Comparison of ENCODE assay signal across 1 cellular context in the genomic region with DNA sequence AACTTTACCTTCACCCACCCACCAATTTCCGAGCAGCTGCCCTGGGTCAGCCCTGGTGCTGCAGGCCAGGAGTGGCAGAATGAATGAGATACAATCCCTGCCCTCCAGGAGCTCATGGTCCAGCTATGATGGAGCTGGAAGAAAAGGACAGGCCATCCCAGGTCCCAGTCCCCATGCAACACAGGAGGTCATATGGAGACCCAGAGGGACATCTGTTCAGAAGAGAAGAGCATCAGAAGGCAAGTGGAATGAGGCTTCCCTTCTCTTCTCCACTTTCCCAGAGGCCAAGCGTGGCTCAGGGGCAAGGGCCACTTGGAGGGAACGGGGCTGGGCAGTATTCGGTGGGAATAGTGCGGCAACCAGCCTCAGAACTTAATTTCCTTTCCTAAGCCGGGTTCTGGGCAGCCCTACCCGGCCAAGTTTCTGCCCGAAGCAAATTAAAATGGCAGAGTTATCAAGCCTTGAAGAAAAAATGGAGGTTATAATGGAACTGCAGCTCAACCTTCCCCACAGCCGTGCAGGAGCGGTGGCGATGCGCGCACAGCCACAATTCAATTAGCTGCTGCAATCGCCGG.
TF ChIP-seq lines count a peak whose summit lies in the region.

No MANE protein-coding gene starts in this region.

TF ChIP-seq in H1, 55 proteins besides CTCF, POLR2A, EP300 and RAD21:
- TF ChIP-seq RBBP5 (IDR thresholded peaks at IDR 0.05; ENCODE audit: borderline replicate concordance, low read depth, low read length): no peak
- no peak for TF ChIP-seq SIX5 (IDR thresholded peaks at IDR 0.05; ENCODE audit: low read depth, low read length)
- TF ChIP-seq RXRA (IDR thresholded peaks at IDR 0.05; ENCODE audit: insufficient read depth, low read depth, low read length): no peak
- TF ChIP-seq JUN (IDR thresholded peaks at IDR 0.05; ENCODE audit: low read depth, low read length): no peak
- TF ChIP-seq JUND (IDR thresholded peaks at IDR 0.05; ENCODE audit: low read length): no peak
- no peak for TF ChIP-seq POLR2AphosphoS5 (IDR thresholded peaks at IDR 0.05; ENCODE audit: low read depth, low read length)
- no peak for TF ChIP-seq SAP30 (IDR thresholded peaks at IDR 0.05; ENCODE audit: insufficient read depth, insufficient replicate concordance, low read length)
- no peak for TF ChIP-seq BACH1 (IDR thresholded peaks at IDR 0.05; ENCODE audit: low read length)
- TF ChIP-seq HDAC6 (IDR thresholded peaks at IDR 0.05; ENCODE audit: low read depth, low read length): no peak
- no peak for TF ChIP-seq POU5F1 (IDR thresholded peaks at IDR 0.05; ENCODE audit: low read depth, low read length)
- TF ChIP-seq CTBP2 (IDR thresholded peaks at IDR 0.05; ENCODE audit: borderline replicate concordance, insufficient read depth, insufficient read length, low read length): no peak
- no peak for TF ChIP-seq TCF12 (IDR thresholded peaks at IDR 0.05; ENCODE audit: low read depth, low read length)
- no peak for TF ChIP-seq GTF2F1 (IDR thresholded peaks at IDR 0.05; ENCODE audit: borderline replicate concordance, low read depth, low read length)
- no peak for TF ChIP-seq SIN3A (conservative IDR thresholded peaks at IDR 0.05 in 1 of 2, IDR thresholded peaks at IDR 0.05 in 1 of 2; ENCODE audit: low read depth in 1 of 2, low read length in 2 of 2)
- no peak for TF ChIP-seq BRCA1 (IDR thresholded peaks at IDR 0.05; ENCODE audit: low read depth, low read length)
- no peak for TF ChIP-seq SRF (IDR thresholded peaks at IDR 0.05; ENCODE audit: low read depth, low read length)
- no peak for TF ChIP-seq EZH2 (IDR thresholded peaks at IDR 0.05; ENCODE audit: low read depth, low read length, severe bottlenecking)
- TF ChIP-seq TBP (IDR thresholded peaks at IDR 0.05; ENCODE audit: low read depth, low read length): no peak
- no peak for TF ChIP-seq TEAD4 (IDR thresholded peaks at IDR 0.05; ENCODE audit: low read depth, low read length)
TF ChIP-seq in H1: peak in this region for 0.
